In the genomic region with DNA sequence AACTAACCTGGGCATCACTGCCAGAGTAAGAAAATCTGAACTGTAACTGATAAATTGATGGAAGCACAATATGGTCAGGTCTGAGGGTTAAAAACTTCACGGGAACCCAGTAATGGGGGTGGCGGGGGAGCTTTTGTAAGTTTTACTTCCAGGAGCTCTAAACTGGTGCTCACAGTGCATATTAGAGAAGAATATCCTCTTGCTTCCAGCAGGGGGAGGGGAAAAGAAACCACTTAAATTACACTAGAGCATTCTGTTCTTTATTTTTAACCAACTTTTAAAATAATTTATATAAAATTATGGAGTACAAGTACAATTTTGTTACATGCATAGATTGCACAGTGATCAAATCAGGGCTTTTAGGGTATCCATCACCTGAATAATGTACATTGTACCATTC, we compare ENCODE assay signal across 1 cellular context.
TF ChIP-seq lines count a peak whose summit lies in the region.

No MANE protein-coding gene starts in this region.

TF ChIP-seq in GM23338, 12 proteins besides CTCF, POLR2A, EP300 and RAD21:
- no peak for TF ChIP-seq POLR2AphosphoS5 (IDR thresholded peaks at IDR 0.05; ENCODE audit: low read depth)
- TF ChIP-seq EZH2 (IDR thresholded peaks at IDR 0.05; ENCODE audit: low read depth, unreplicated experiment) = no peak
- no peak for TF ChIP-seq STAT1 (IDR thresholded peaks at IDR 0.05; ENCODE audit: unreplicated experiment)
- TF ChIP-seq, protein P1, sequence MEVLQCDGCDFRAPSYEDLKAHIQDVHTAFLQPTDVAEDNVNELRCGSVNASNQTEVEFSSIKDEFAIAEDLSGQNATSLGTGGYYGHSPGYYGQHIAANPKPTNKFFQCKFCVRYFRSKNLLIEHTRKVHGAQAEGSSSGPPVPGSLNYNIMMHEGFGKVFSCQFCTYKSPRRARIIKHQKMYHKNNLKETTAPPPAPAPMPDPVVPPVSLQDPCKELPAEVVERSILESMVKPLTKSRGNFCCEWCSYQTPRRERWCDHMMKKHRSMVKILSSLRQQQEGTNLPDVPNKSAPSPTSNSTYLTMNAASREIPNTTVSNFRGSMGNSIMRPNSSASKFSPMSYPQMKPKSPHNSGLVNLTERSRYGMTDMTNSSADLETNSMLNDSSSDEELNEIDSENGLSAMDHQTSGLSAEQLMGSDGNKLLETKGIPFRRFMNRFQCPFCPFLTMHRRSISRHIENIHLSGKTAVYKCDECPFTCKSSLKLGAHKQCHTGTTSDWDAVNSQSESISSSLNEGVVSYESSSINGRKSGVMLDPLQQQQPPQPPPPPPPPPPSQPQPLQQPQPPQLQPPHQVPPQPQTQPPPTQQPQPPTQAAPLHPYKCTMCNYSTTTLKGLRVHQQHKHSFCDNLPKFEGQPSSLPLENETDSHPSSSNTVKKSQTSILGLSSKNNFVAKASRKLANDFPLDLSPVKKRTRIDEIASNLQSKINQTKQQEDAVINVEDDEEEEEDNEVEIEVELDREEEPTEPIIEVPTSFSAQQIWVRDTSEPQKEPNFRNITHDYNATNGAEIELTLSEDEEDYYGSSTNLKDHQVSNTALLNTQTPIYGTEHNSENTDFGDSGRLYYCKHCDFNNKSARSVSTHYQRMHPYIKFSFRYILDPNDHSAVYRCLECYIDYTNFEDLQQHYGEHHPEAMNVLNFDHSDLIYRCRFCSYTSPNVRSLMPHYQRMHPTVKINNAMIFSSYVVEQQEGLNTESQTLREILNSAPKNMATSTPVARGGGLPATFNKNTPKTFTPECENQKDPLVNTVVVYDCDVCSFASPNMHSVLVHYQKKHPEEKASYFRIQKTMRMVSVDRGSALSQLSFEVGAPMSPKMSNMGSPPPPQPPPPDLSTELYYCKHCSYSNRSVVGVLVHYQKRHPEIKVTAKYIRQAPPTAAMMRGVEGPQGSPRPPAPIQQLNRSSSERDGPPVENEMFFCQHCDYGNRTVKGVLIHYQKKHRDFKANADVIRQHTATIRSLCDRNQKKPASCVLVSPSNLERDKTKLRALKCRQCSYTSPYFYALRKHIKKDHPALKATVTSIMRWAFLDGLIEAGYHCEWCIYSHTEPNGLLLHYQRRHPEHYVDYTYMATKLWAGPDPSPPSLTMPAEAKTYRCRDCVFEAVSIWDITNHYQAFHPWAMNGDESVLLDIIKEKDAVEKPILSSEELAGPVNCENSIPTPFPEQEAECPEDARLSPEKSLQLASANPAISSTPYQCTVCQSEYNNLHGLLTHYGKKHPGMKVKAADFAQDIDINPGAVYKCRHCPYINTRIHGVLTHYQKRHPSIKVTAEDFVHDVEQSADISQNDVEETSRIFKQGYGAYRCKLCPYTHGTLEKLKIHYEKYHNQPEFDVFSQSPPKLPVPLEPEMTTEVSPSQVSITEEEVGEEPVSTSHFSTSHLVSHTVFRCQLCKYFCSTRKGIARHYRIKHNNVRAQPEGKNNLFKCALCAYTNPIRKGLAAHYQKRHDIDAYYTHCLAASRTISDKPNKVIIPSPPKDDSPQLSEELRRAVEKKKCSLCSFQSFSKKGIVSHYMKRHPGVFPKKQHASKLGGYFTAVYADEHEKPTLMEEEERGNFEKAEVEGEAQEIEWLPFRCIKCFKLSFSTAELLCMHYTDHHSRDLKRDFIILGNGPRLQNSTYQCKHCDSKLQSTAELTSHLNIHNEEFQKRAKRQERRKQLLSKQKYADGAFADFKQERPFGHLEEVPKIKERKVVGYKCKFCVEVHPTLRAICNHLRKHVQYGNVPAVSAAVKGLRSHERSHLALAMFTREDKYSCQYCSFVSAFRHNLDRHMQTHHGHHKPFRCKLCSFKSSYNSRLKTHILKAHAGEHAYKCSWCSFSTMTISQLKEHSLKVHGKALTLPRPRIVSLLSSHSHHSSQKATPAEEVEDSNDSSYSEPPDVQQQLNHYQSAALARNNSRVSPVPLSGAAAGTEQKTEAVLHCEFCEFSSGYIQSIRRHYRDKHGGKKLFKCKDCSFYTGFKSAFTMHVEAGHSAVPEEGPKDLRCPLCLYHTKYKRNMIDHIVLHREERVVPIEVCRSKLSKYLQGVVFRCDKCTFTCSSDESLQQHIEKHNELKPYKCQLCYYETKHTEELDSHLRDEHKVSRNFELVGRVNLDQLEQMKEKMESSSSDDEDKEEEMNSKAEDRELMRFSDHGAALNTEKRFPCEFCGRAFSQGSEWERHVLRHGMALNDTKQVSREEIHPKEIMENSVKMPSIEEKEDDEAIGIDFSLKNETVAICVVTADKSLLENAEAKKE (CRISPR knock-in tag; IDR thresholded peaks at IDR 0.05) = no peak
- no peak for TF ChIP-seq JUNB (IDR thresholded peaks at IDR 0.05; ENCODE audit: unreplicated experiment)
- TF ChIP-seq ZNF331 (CRISPR knock-in tag; IDR thresholded peaks at IDR 0.05; ENCODE audit: low read depth) = no peak
- TF ChIP-seq CREB1 (CRISPR knock-in tag; IDR thresholded peaks at IDR 0.05; ENCODE audit: low read depth) = no peak
- TF ChIP-seq EZH2phosphoT487 (IDR thresholded peaks at IDR 0.05; ENCODE audit: unreplicated experiment) = no peak
- no peak for TF ChIP-seq ZNF114 (CRISPR knock-in tag; IDR thresholded peaks at IDR 0.05)
- TF ChIP-seq, protein P2, sequence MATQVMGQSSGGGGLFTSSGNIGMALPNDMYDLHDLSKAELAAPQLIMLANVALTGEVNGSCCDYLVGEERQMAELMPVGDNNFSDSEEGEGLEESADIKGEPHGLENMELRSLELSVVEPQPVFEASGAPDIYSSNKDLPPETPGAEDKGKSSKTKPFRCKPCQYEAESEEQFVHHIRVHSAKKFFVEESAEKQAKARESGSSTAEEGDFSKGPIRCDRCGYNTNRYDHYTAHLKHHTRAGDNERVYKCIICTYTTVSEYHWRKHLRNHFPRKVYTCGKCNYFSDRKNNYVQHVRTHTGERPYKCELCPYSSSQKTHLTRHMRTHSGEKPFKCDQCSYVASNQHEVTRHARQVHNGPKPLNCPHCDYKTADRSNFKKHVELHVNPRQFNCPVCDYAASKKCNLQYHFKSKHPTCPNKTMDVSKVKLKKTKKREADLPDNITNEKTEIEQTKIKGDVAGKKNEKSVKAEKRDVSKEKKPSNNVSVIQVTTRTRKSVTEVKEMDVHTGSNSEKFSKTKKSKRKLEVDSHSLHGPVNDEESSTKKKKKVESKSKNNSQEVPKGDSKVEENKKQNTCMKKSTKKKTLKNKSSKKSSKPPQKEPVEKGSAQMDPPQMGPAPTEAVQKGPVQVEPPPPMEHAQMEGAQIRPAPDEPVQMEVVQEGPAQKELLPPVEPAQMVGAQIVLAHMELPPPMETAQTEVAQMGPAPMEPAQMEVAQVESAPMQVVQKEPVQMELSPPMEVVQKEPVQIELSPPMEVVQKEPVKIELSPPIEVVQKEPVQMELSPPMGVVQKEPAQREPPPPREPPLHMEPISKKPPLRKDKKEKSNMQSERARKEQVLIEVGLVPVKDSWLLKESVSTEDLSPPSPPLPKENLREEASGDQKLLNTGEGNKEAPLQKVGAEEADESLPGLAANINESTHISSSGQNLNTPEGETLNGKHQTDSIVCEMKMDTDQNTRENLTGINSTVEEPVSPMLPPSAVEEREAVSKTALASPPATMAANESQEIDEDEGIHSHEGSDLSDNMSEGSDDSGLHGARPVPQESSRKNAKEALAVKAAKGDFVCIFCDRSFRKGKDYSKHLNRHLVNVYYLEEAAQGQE (IDR thresholded peaks at IDR 0.05; ENCODE audit: unreplicated experiment) = no peak
- TF ChIP-seq NANOG (IDR thresholded peaks at IDR 0.05; ENCODE audit: borderline replicate concordance) = no peak
- TF ChIP-seq, protein P3, sequence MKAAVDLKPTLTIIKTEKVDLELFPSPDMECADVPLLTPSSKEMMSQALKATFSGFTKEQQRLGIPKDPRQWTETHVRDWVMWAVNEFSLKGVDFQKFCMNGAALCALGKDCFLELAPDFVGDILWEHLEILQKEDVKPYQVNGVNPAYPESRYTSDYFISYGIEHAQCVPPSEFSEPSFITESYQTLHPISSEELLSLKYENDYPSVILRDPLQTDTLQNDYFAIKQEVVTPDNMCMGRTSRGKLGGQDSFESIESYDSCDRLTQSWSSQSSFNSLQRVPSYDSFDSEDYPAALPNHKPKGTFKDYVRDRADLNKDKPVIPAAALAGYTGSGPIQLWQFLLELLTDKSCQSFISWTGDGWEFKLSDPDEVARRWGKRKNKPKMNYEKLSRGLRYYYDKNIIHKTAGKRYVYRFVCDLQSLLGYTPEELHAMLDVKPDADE (IDR thresholded peaks at IDR 0.05) = no peak
